26 cellular contexts compared by ENCODE assay signal in genomic region chr11:24624432-24624831, GRCh38.
"Had no signal": no experiment of that assay in that cellular context is flagged by ENCODE, and none has a peak within 500 bp of the region (broad histone marks: within the 10 kb centered on the region; RNA-seq: fewer than 3 reads in every experiment).

No MANE protein-coding gene starts in this region.

- H2AFZ ChIP-seq: parathyroid adenoma had no signal

- H3K4me1 ChIP-seq: parathyroid adenoma, psoas muscle, right lobe of liver, sigmoid colon, stomach, thyroid gland, tibial nerve, upper lobe of left lung, vagina had no signal

- ATAC-seq: naive thymus-derived CD8-positive, alpha-beta T cell; natural killer cell treated with Interleukin-12 subunit alpha and Interleukin-12 subunit beta and Interleukin-15 and Interleukin-18, amount 100 ng/mL, for 72 hours; psoas muscle; right cardiac atrium; right lobe of liver; stimulated activated effector memory CD8-positive, alpha-beta T cell treated with anti-CD3 and anti-CD28 coated beads, Interleukin-12 subunit alpha, Interleukin-12 subunit beta, amount 100 ng/mL, for 72 hours; stimulated activated naive B cell treated with anti-CD40 and anti-IgM and Interleukin-4, amounts not matched to agents 10 μg/mL and 1 μg/mL and 100 μg/mL, for 72 hours had no signal

- H3K79me2 ChIP-seq: parathyroid adenoma had no signal

- H3K9ac ChIP-seq: parathyroid adenoma had no signal

- H3K27me3 ChIP-seq: neutrophil, ovary, right lobe of liver, sigmoid colon, stomach, thyroid gland, tibial nerve, upper lobe of left lung, vagina had no signal

- H3K9me3 ChIP-seq: neutrophil, ovary, psoas muscle, right lobe of liver, sigmoid colon, stomach, thoracic aorta, thyroid gland, tibial nerve, upper lobe of left lung, vagina had no signal

- H3K27ac ChIP-seq: neutrophil, ovary, parathyroid adenoma, psoas muscle, right lobe of liver, sigmoid colon, stomach, thoracic aorta, thyroid gland, tibial nerve, upper lobe of left lung, vagina had no signal

- H3K36me3 ChIP-seq: neutrophil, ovary, right lobe of liver, sigmoid colon, stomach, thoracic aorta, thyroid gland, tibial nerve, upper lobe of left lung, vagina had no signal

- H3K4me3 ChIP-seq: ovary, psoas muscle, right lobe of liver, sigmoid colon, stomach, thoracic aorta, thyroid gland, tibial nerve, upper lobe of left lung, vagina had no signal

- DNase-seq: naive thymus-derived CD8-positive, alpha-beta T cell; nephron progenitor cell; nucleus accumbens; ovary; posterior cingulate gyrus; psoas muscle; right cardiac atrium; right lobe of liver; sigmoid colon; small intestine; stimulated activated CD4-positive, alpha-beta T cell treated with anti-CD3 and anti-CD28 coated beads, Interleukin-15, amount 100 ng/mL, for 24 hours; stimulated activated CD4-positive, alpha-beta T cell treated with anti-CD3 and anti-CD28 coated beads, Interleukin-2, amount 100 ng/mL, for 24 hours; stimulated activated CD4-positive, alpha-beta T cell treated with anti-CD3 and anti-CD28 coated beads, Interleukin-2, amount 100 ng/mL, for 48 hours; stimulated activated CD4-positive, alpha-beta T cell treated with anti-CD3 and anti-CD28 coated beads, Interleukin-4, amount 100 ng/mL, for 24 hours; stimulated activated naive B cell treated with anti-CD40 and anti-IgM and Interleukin-4, amounts not matched to agents 10 μg/mL and 1 μg/mL and 100 μg/mL, for 72 hours; stimulated activated naive CD4-positive, alpha-beta T cell treated with Interleukin-2 at 50 U/mL for 16 hours; stomach; thyroid gland; upper lobe of left lung had no signal
